In the genomic region with DNA sequence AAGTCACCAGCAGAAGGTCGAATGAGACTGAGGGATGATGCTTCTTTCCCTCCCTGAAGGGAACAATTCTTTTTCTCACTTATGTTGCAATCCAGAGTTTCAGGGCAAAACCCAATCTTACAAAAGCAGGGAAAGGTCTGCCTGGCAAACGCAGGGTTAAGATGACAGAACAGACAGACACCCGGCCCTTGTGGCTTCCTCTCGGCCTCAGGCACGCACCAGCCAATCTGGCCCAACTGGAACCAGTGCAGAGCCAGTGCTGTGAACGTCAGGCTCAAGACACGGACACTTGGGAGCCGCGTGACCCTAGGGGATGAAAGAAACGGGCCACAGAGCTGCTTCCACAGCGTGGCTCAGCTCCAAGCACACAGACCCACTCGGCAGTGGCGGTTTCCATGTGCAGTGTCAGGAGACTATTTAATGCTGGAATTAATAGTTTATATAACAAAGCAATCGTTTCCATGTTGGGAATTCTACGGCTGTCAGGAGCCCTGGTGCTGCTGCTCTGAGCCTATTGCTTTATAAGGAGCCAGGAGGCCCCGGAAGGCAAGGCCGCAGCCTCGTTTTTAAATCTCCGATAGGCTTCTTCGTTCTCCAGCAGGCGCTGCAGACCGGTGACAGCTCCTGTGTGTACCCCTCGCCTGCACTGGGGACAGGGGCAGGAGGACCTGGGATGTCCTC, we compare ENCODE assay signal across 1 cellular context.
TF ChIP-seq lines count a peak whose summit lies in the region.

No MANE protein-coding gene starts in this region.

TF ChIP-seq in SK-N-SH treated with all-trans-retinoic acid at 6 μM for 48 hours, 23 proteins besides CTCF, POLR2A, EP300 and RAD21 (continued from another document):
- TF ChIP-seq, protein P1, sequence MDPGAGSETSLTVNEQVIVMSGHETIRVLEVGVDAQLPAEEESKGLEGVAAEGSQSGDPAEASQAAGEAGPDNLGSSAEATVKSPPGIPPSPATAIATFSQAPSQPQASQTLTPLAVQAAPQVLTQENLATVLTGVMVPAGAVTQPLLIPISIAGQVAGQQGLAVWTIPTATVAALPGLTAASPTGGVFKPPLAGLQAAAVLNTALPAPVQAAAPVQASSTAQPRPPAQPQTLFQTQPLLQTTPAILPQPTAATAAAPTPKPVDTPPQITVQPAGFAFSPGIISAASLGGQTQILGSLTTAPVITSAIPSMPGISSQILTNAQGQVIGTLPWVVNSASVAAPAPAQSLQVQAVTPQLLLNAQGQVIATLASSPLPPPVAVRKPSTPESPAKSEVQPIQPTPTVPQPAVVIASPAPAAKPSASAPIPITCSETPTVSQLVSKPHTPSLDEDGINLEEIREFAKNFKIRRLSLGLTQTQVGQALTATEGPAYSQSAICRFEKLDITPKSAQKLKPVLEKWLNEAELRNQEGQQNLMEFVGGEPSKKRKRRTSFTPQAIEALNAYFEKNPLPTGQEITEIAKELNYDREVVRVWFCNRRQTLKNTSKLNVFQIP (CRISPR knock-in tag; IDR thresholded peaks at IDR 0.05; ENCODE audit: borderline replicate concordance, low read depth), result no peak
- no peak for TF ChIP-seq SNAI2 (CRISPR knock-in tag; IDR thresholded peaks at IDR 0.05)
- no peak for TF ChIP-seq ISL1 (CRISPR knock-in tag; IDR thresholded peaks at IDR 0.05)
- TF ChIP-seq, protein P2, sequence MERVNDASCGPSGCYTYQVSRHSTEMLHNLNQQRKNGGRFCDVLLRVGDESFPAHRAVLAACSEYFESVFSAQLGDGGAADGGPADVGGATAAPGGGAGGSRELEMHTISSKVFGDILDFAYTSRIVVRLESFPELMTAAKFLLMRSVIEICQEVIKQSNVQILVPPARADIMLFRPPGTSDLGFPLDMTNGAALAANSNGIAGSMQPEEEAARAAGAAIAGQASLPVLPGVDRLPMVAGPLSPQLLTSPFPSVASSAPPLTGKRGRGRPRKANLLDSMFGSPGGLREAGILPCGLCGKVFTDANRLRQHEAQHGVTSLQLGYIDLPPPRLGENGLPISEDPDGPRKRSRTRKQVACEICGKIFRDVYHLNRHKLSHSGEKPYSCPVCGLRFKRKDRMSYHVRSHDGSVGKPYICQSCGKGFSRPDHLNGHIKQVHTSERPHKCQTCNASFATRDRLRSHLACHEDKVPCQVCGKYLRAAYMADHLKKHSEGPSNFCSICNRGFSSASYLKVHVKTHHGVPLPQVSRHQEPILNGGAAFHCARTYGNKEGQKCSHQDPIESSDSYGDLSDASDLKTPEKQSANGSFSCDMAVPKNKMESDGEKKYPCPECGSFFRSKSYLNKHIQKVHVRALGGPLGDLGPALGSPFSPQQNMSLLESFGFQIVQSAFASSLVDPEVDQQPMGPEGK (CRISPR knock-in tag; IDR thresholded peaks at IDR 0.05; ENCODE audit: borderline replicate concordance), result no peak
- TF ChIP-seq GLIS3 (CRISPR knock-in tag; IDR thresholded peaks at IDR 0.05), result no peak
- TF ChIP-seq ZNF70 (CRISPR knock-in tag; IDR thresholded peaks at IDR 0.05), result no peak
